9 cellular contexts compared by ENCODE assay signal in genomic region chr9:97710356-97711222, GRCh38. TPM values are rescaled to one million over a fixed set of nuclear protein-coding genes. Genes with fewer than 3 reads are reported as not detected.
DNase-seq lines count a peak whose midpoint lies in the region; ATAC-seq and TF ChIP-seq lines count a peak whose summit lies in the region.
"Had no signal": no experiment of that assay in that cellular context is flagged by ENCODE, and none has a peak within 500 bp of the region (broad histone marks: within the 10 kb centered on the region; RNA-seq: fewer than 3 reads in every experiment).

No MANE protein-coding gene starts in this region.

- BruUV-seq in Calu3 (replicated peaks; lab: Mats Ljungman, UMichigan), result no TSS peak

- H3K4me3 ChIP-seq in ascending aorta (no peak overlapping the region), right atrium auricular region (no peak overlapping the region)

- H3K9me3 Mint-ChIP-seq in Calu3 (ENCODE audit: low read depth, unreplicated experiment), result no peaks in the 10 kb centered on the region
- H3K9me3 Mint-ChIP-seq: T-helper 1 cell treated with Interleukin-12 subunit alpha and Interleukin-12 subunit beta and Interleukin-4 antibody, amounts not matched to agents 30 μg/mL and 1 μg/mL, for 36 hours had no signal

- ATAC-seq in GM21528 (IDR thresholded peaks at IDR 0.05; ENCODE audit: low FRiP score, unreplicated experiment) (peak; percentile 66), HG02763 (IDR thresholded peaks at IDR 0.05; ENCODE audit: unreplicated experiment) (no peak)

- H3K27ac ChIP-seq in ascending aorta, result no peak overlapping the region
- H3K27ac ChIP-seq in right atrium auricular region, result no peak overlapping the region

- no peaks in the 10 kb centered on the region for H3K36me3 ChIP-seq in ascending aorta
- H3K36me3 ChIP-seq in right atrium auricular region, result no peaks in the 10 kb centered on the region

- H3K4me1 ChIP-seq in ascending aorta (no peaks in the 10 kb centered on the region), right atrium auricular region (no peaks in the 10 kb centered on the region)

- no peaks in the 10 kb centered on the region for H3K27me3 ChIP-seq in ascending aorta
- no peaks in the 10 kb centered on the region for H3K27me3 ChIP-seq in right atrium auricular region

- H3K4me1 Mint-ChIP-seq in Calu3 (ENCODE audit: low read depth, unreplicated experiment), result peaks cover 20% of the 10 kb centered on the region

- CTCF ChIA-PET in Calu3 (lab: Charles Lee), result interaction anchor here (0.7 kb wide), 1 partner anchor 143 kb away, joined by 4 read pairs; no protein-coding TSS in a partner anchor

- no peak overlapping the region for H3K4me3 Mint-ChIP-seq in Calu3 (ENCODE audit: low read depth, unreplicated experiment)
- H3K4me3 Mint-ChIP-seq: T-helper 1 cell treated with Interleukin-12 subunit alpha and Interleukin-12 subunit beta and Interleukin-4 antibody, amounts not matched to agents 30 μg/mL and 1 μg/mL, for 36 hours had no signal

- peak; percentile 40 for DNase-seq in Calu3
- DNase-seq in NCI-H1092 (lab: John Stamatoyannopoulos, UW), result peak; percentile 43
- DNase-seq in SK-N-DZ (ENCODE audit: low spot score), result peak; percentile 47
- no peak for DNase-seq in ascending aorta (ENCODE audit: low spot score in 2 of 2)
- no peak for DNase-seq in right atrium auricular region (ENCODE audit: low spot score)
- peak; percentile 77 for DNase-seq in retina

- no peak overlapping the region for H3K27ac Mint-ChIP-seq in Calu3 (ENCODE audit: unreplicated experiment)
- H3K27ac Mint-ChIP-seq: T-helper 1 cell treated with Interleukin-12 subunit alpha and Interleukin-12 subunit beta and Interleukin-4 antibody, amounts not matched to agents 30 μg/mL and 1 μg/mL, for 36 hours had no signal

- H3K27me3 Mint-ChIP-seq in Calu3 (ENCODE audit: unreplicated experiment), result no peaks in the 10 kb centered on the region

- H3K9me3 ChIP-seq in ascending aorta (no peaks in the 10 kb centered on the region), right atrium auricular region (no peaks in the 10 kb centered on the region)

- peak; percentile 45 for TF ChIP-seq CTCF in Calu3 (IDR thresholded peaks at IDR 0.05; ENCODE audit: unreplicated experiment)
- peak; percentile 56 to 85 (median 77) for TF ChIP-seq CTCF in ascending aorta (IDR thresholded peaks at IDR 0.05)
- peak; percentile 79 to 89 for TF ChIP-seq CTCF in right atrium auricular region (IDR thresholded peaks at IDR 0.05)

- intact Hi-C loops in Calu3 (cut with micrococcal nuclease; ENCODE audit: unreplicated experiment), result loop anchor here (1.0 to 5.0 kb wide), 3 partner anchors 92 to 191 kb away; partner anchors contain the start of gene FOXE1
- intact Hi-C loops in ascending aorta (cut with DNase I), result loop anchor here (1.0 to 5.0 kb wide), 2 partner anchors 191 to 552 kb away; no protein-coding TSS in a partner anchor

- no peaks in the 10 kb centered on the region for H3K36me3 Mint-ChIP-seq in Calu3 (ENCODE audit: insufficient read depth, unreplicated experiment)

RNA-seq across cellular contexts. Expression of gene XPA, which starts 13.4 kb away (rescaled TPM):
- total RNA-seq in Calu3 (2022) (5.4 and 5.9 TPM in 2 replicates), ascending aorta (3.2 TPM), right atrium auricular region (1 to 10 TPM; 6.9 to 7.9 TPM)
- 7.3 and 11.1 TPM in 2 replicates for polyA plus RNA-seq in SK-N-DZ (2014; cell fraction: cytosol; rRNA removed)
- 6.5 and 6.8 TPM in 2 replicates for polyA plus RNA-seq in SK-N-DZ (2014; cell fraction: nucleus; rRNA removed)

Comparison
In these comparisons a context has a peak if more than half of its experiments do, and no peak if none do; other contexts are left out.
1. DNase-seq: peak in Calu3 (single experiment), NCI-H1092 (single experiment), SK-N-DZ (single experiment) and retina (single experiment); none in ascending aorta (0 of 2) and right atrium auricular region (single experiment).
2. Peak in every context shown above with its lines, with median percentiles within 50 percentile points of each other: CTCF ChIP-seq.